In genomic region chr7:134175724-134176350, GRCh38 we compare ENCODE assay signal across 1 cellular context.
TF ChIP-seq lines count a peak whose summit lies in the region.

No MANE protein-coding gene starts in this region.

TF ChIP-seq in endothelial cell of umbilical vein, 7 proteins besides CTCF, POLR2A, EP300 and RAD21 (continued from another document):
- no peak for TF ChIP-seq MAX (IDR thresholded peaks at IDR 0.05; ENCODE audit: insufficient read depth, insufficient read length)
- TF ChIP-seq JUN (IDR thresholded peaks at IDR 0.05; ENCODE audit: borderline replicate concordance, insufficient read depth, insufficient read length, low read depth), result no peak
- TF ChIP-seq POLR2AphosphoS5 (IDR thresholded peaks at IDR 0.05; ENCODE audit: insufficient read depth, low read depth, low read length), result no peak
- no peak for TF ChIP-seq EZH2 (IDR thresholded peaks at IDR 0.05; ENCODE audit: borderline replicate concordance, low read depth, low read length, severe bottlenecking)
